In the genomic region with DNA sequence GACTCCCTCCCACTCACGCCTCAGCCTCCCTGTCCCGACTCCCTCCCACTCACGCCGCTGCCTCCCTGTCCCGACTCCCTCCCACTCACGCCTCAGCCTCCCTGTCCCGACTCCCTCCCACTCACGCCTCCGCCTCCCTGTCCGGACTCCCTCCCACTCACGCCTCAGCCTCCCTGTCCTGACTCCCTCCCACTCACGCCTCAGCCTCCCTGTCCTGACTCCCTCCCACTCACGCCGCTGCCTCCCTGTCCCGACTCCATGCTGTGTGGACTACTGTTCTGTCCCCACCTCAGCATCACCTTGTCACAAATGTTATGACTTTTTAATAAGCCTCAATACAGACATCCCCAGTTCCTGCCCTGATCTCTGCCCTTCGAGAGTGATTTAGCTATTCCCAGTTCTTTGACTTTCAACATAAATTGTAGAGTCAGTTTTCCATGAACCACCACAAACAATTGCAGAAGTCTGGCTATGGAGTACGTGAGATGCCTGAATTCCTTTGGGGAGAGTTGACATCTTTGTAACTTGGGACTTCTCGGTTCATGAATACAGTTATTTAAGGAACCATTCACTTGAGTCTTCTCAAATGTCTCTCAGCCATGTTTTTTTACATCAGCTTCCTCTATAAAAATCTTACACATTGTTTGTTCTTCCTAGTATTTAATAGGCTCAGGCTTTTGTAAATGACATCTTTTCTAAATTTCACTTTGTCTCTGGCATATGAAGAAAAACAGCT, we compare ENCODE assay signal across 10 cellular contexts.
DNase-seq lines count a peak whose midpoint lies in the region; ATAC-seq and TF ChIP-seq lines count a peak whose summit lies in the region.
"Had no signal": no experiment of that assay in that cellular context is flagged by ENCODE, and none has a peak within 500 bp of the region (broad histone marks: within the 10 kb centered on the region; RNA-seq: fewer than 3 reads in every experiment).

No MANE protein-coding gene starts in this region.

- intact Hi-C loops in heart left ventricle (cut with DNase I): no loop called here
- intact Hi-C loops in Right ventricle myocardium inferior (cut with DNase I): no loop called here
- intact Hi-C loops in ascending aorta (cut with DNase I): no loop called here
- intact Hi-C loops in upper lobe of right lung (cut with DNase I): no loop called here

- no peak overlapping the region for H2BK15ac ChIP-seq in mesenchymal stem cell (ENCODE audit: low read depth, poor library complexity, severe bottlenecking)

- no peak for ATAC-seq in heart left ventricle
- ATAC-seq in Right ventricle myocardium inferior: no peak
- ATAC-seq in upper lobe of right lung: no peak
- ATAC-seq in GM21526 (IDR thresholded peaks at IDR 0.05; ENCODE audit: low FRiP score, unreplicated experiment): no peak

- peaks cover 0 to 10% (median 0%) of the 10 kb centered on the region in 12 donors for H3K9me3 ChIP-seq in heart left ventricle
- peaks cover 0 to 5% of the 10 kb centered on the region in 2 donors for H3K9me3 ChIP-seq in ascending aorta
- peaks cover 9% of the 10 kb centered on the region for H3K9me3 ChIP-seq in mesenchymal stem cell (ENCODE audit: control insufficient read depth, low read length)
- H3K9me3 ChIP-seq in upper lobe of right lung: no peaks in the 10 kb centered on the region
- H3K9me3 ChIP-seq: MG63 had no signal

- H3K4me3 ChIP-seq in heart left ventricle: peak overlapping the region in 9 of 12 donors; percentile 13 to 43 (median 28)
- H3K4me3 ChIP-seq in ascending aorta: peak overlapping the region; percentile 22 to 29
- peak overlapping the region in 1 of 2 experiments; percentile 59 for H3K4me3 ChIP-seq in mesenchymal stem cell (ENCODE audit: insufficient read depth in 1 of 2, low read depth in 1 of 2, low read length in 2 of 2)
- H3K4me3 ChIP-seq in upper lobe of right lung: peak overlapping the region; percentile 44
- H3K4me3 ChIP-seq: MG63, neural progenitor cell had no signal

- no peaks in the 10 kb centered on the region for H3K36me3 ChIP-seq in heart left ventricle
- no peaks in the 10 kb centered on the region for H3K36me3 ChIP-seq in ascending aorta
- no peaks in the 10 kb centered on the region for H3K36me3 ChIP-seq in mesenchymal stem cell (ENCODE audit: control insufficient read depth in 1 of 2, insufficient read depth in 2 of 2, low read depth in 1 of 2, low read length in 2 of 2)
- H3K36me3 ChIP-seq in upper lobe of right lung: no peaks in the 10 kb centered on the region
- H3K36me3 ChIP-seq: MG63, neural progenitor cell had no signal

- no peaks in the 10 kb centered on the region for H3K79me1 ChIP-seq in mesenchymal stem cell (replicated peaks; ENCODE audit: low read length, poor library complexity, severe bottlenecking)

- peak overlapping the region in 1 of 12 donors; percentile 44 for H3K27ac ChIP-seq in heart left ventricle
- H3K27ac ChIP-seq in ascending aorta: no peak overlapping the region
- no peak overlapping the region for H3K27ac ChIP-seq in mesenchymal stem cell (ENCODE audit: low read length, poor library complexity, severe bottlenecking)
- H3K27ac ChIP-seq in upper lobe of right lung: peak overlapping the region; percentile 26
- H3K27ac ChIP-seq: neural progenitor cell had no signal

- no peak overlapping the region for H3K18ac ChIP-seq in mesenchymal stem cell (ENCODE audit: low read depth in 1 of 2, low read length in 2 of 2)

- H3K9ac ChIP-seq in mesenchymal stem cell (ENCODE audit: low read length): peak overlapping the region; percentile 23
- H3K9ac ChIP-seq: neural progenitor cell had no signal

- H3K23ac ChIP-seq in mesenchymal stem cell (ENCODE audit: low read length in 2 of 2): no peak overlapping the region

- peak in 2 of 5 donors; percentile 7 to 28 for DNase-seq in heart left ventricle
- DNase-seq in Right ventricle myocardium inferior (ENCODE audit: missing footprints): no peak
- no peak for DNase-seq in ascending aorta (ENCODE audit: low spot score in 2 of 2)
- DNase-seq in mesenchymal stem cell: no peak
- peak; percentile 15 for DNase-seq in upper lobe of right lung
- no peak for DNase-seq in HK-2 (ENCODE audit: unreplicated experiment)
- no peak for DNase-seq in SKM-1 treated with dmso at 0.1 percent for 144 hours (lab: John Stamatoyannopoulos, UW; ENCODE audit: unreplicated experiment)
- DNase-seq: MG63 had no signal

- no peak overlapping the region for H2BK120ac ChIP-seq in mesenchymal stem cell (ENCODE audit: low read depth, low read length)

- H3K27me3 ChIP-seq in heart left ventricle: peaks cover 0 to 48% (median 14%) of the 10 kb centered on the region in 9 donors
- H3K27me3 ChIP-seq in ascending aorta: peaks cover 14% of the 10 kb centered on the region
- H3K27me3 ChIP-seq in mesenchymal stem cell (ENCODE audit: control insufficient read depth in 1 of 2, insufficient read depth in 1 of 2, low read length in 2 of 2): peaks cover 55 to 56% of the 10 kb centered on the region in 2 experiments
- H3K27me3 ChIP-seq in upper lobe of right lung: peaks cover 18% of the 10 kb centered on the region

- no peak overlapping the region for H2BK5ac ChIP-seq in mesenchymal stem cell (ENCODE audit: low read depth, low read length, poor library complexity, severe bottlenecking)

- H3K4me1 ChIP-seq in heart left ventricle: peaks cover 0 to 29% (median 4%) of the 10 kb centered on the region in 12 donors
- no peaks in the 10 kb centered on the region for H3K4me1 ChIP-seq in ascending aorta
- H3K4me1 ChIP-seq in mesenchymal stem cell (ENCODE audit: control insufficient read depth, insufficient read depth, low read depth, low read length): peaks cover 4% of the 10 kb centered on the region
- peaks cover 13% of the 10 kb centered on the region for H3K4me1 ChIP-seq in upper lobe of right lung

- no peak overlapping the region for H3K4me2 ChIP-seq in mesenchymal stem cell (ENCODE audit: low read length, poor library complexity, severe bottlenecking)
- H3K4me2 ChIP-seq: neural progenitor cell had no signal

- H4K8ac ChIP-seq in mesenchymal stem cell (ENCODE audit: low read length): no peak overlapping the region

- no peak overlapping the region for H2AFZ ChIP-seq in mesenchymal stem cell (ENCODE audit: low read depth, low read length)
- H2AFZ ChIP-seq: neural progenitor cell had no signal

- H4K91ac ChIP-seq in mesenchymal stem cell (ENCODE audit: low read length): no peak overlapping the region

- H3K4ac ChIP-seq in mesenchymal stem cell (ENCODE audit: low read depth in 1 of 2, low read length in 2 of 2): no peak overlapping the region

- H3K14ac ChIP-seq in mesenchymal stem cell (ENCODE audit: low read length in 2 of 2): no peak overlapping the region

- WGBS in heart left ventricle, 4 donors: 61 to 77% (median 70%) methylated on average over 8 to 18 of the region's 18 CpGs
- WGBS in mesenchymal stem cell: 83% methylated on average over 11 of the region's 18 CpGs

- TF ChIP-seq POLR2A in heart left ventricle (IDR thresholded peaks at IDR 0.05): no peak

- H2BK12ac ChIP-seq in mesenchymal stem cell (ENCODE audit: low read length in 2 of 2): no peak overlapping the region

- no peak for TF ChIP-seq CTCF in heart left ventricle (IDR thresholded peaks at IDR 0.05)
- no peak for TF ChIP-seq CTCF in ascending aorta (IDR thresholded peaks at IDR 0.05)
- TF ChIP-seq CTCF in upper lobe of right lung (IDR thresholded peaks at IDR 0.05): no peak

- no peak overlapping the region for H2AK5ac ChIP-seq in mesenchymal stem cell (ENCODE audit: low read length, severe bottlenecking)
